ENCODE assay signal across 1 cellular context in genomic region chr3:185760550-185760949, GRCh38.
TF ChIP-seq lines count a peak whose summit lies in the region.

No MANE protein-coding gene starts in this region.

TF ChIP-seq in GM23338, 12 proteins besides CTCF, POLR2A, EP300 and RAD21 (continued from another document):
- TF ChIP-seq ZNF462 (CRISPR knock-in tag; IDR thresholded peaks at IDR 0.05) (no peak), ZNF331 (CRISPR knock-in tag; IDR thresholded peaks at IDR 0.05; ENCODE audit: low read depth) (no peak)
